15 cellular contexts compared by ENCODE assay signal in the genomic region with DNA sequence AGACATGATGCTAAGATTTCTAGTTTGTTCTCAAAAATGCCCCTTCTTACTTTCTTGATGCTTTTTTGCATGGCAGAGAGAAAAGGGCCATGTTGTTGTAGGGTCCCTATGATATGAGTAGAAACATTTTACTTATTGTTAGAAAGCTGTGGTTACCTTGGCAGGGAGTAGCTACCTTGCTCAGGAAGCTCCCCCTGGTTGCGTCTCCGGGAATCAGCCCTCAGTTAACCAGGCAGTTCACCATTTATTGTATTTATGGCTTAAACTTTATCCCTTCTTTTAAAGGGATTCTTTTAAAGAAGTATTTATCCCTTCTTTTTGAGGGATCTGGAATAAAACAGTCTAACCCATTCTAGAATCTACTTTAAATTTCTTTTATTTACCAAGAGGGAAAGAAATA.
"Had no signal": no experiment of that assay in that cellular context is flagged by ENCODE, and none has a peak within 500 bp of the region (broad histone marks: within the 10 kb centered on the region; RNA-seq: fewer than 3 reads in every experiment).

No MANE protein-coding gene starts in this region.

- H3K4me1 ChIP-seq: breast epithelium, spleen, transverse colon had no signal

- H3K27me3 ChIP-seq: hepatocyte had no signal

- H3K79me2 ChIP-seq: hepatocyte had no signal

- H3K36me3 ChIP-seq: breast epithelium, spleen, transverse colon had no signal

- H2AFZ ChIP-seq: hepatocyte had no signal

- ATAC-seq: left colon; natural killer cell treated with Interleukin-12 subunit alpha and Interleukin-12 subunit beta and Interleukin-15 and Interleukin-18, amount 100 ng/mL, for 72 hours; sciatic nerve; stimulated activated naive B cell treated with anti-CD40 and anti-IgM and Interleukin-4, amounts not matched to agents 10 μg/mL and 1 μg/mL and 100 μg/mL, for 72 hours had no signal

- H3K9me3 ChIP-seq: breast epithelium, spleen, transverse colon had no signal

- H3K4me2 ChIP-seq: hepatocyte had no signal

- H3K27ac ChIP-seq: breast epithelium, hepatocyte, spleen, transverse colon had no signal

- H3K4me3 ChIP-seq: breast epithelium, hepatocyte, spleen, transverse colon had no signal

- DNase-seq: activated CD4-positive, alpha-beta memory T cell treated with anti-CD3 and anti-CD28 coated beads for 36 hours; activated gamma-delta T cell treated with Interleukin-2 at 50 U/mL for 16 hours; activated T-cell treated with anti-CD3 and anti-CD28 coated beads, Interleukin-2, amount 50 U/mL, for 48 hours; aorta; immature natural killer cell; left colon; occipital lobe; spleen; stimulated activated CD4-positive, alpha-beta T cell treated with anti-CD3 and anti-CD28 coated beads, Interleukin-2, amount 100 ng/mL, for 24 hours; stimulated activated naive B cell treated with anti-CD40 and anti-IgM and Interleukin-4, amounts not matched to agents 10 μg/mL and 1 μg/mL and 100 μg/mL, for 72 hours; transverse colon had no signal
